Comparison of ENCODE assay signal across 28 cellular contexts in the genomic region with DNA sequence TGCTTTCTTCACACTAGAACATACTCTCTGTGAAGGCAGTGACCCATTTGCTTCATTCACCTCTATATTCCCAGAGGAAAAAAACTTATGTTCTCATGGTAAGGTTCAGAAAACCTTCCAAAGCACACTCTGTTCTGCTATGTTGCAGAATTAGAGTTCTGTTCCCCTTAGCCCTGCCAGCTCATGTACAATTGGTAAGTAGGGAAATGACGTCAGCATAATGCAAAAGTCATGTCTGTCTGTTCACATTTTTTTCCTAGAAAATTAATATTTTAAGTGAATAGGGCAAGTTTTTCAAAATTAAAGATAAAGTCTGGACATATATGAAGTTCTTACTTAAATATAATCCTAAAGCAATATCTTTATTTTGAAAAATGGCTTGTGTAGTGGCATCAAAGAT.
"Had no signal": no experiment of that assay in that cellular context is flagged by ENCODE, and none has a peak within 500 bp of the region (broad histone marks: within the 10 kb centered on the region; RNA-seq: fewer than 3 reads in every experiment).

No MANE protein-coding gene starts in this region.

- H3K4me3 ChIP-seq: colonic mucosa, coronary artery, dorsolateral prefrontal cortex, esophagus muscularis mucosa, esophagus squamous epithelium, gastrocnemius medialis, gastroesophageal sphincter, heart left ventricle, heart right ventricle had no signal

- FAIRE-seq: colon, endometrium, endothelial cell of umbilical vein, frontal cortex had no signal

- H3K9me3 ChIP-seq: colonic mucosa, esophagus muscularis mucosa, esophagus squamous epithelium, gastrocnemius medialis, gastroesophageal sphincter, heart left ventricle had no signal

- H3K27ac ChIP-seq: colonic mucosa, coronary artery, dorsolateral prefrontal cortex, epithelial cell of prostate, esophagus muscularis mucosa, esophagus squamous epithelium, foreskin keratinocyte, gastrocnemius medialis, gastroesophageal sphincter, heart left ventricle, heart right ventricle had no signal

- DNase-seq: colonic mucosa; cortex of kidney; dermis blood vessel endothelial cell; dorsolateral prefrontal cortex; effector CD4-positive, alpha-beta T cell; effector CD8-positive, alpha-beta T cell; effector memory CD4-positive, alpha-beta T cell; effector memory CD8-positive, alpha-beta T cell; endodermal cell; erythroblast; esophagus squamous epithelium; foreskin fibroblast; foreskin keratinocyte; foreskin melanocyte; gastrocnemius medialis; glutamatergic neuron; head of caudate nucleus; heart left ventricle; heart right ventricle had no signal

- ATAC-seq: effector memory CD8-positive, alpha-beta T cell; esophagus mucosa; foreskin keratinocyte; gastrocnemius medialis; gastroesophageal sphincter; heart left ventricle; heart right ventricle had no signal

- H3K27me3 ChIP-seq: colonic mucosa, esophagus muscularis mucosa, esophagus squamous epithelium, foreskin keratinocyte, gastrocnemius medialis, gastroesophageal sphincter, heart left ventricle, heart right ventricle had no signal

- H3K4me1 ChIP-seq: colonic mucosa, esophagus muscularis mucosa, esophagus squamous epithelium, foreskin keratinocyte, gastrocnemius medialis, gastroesophageal sphincter, heart left ventricle, heart right ventricle had no signal

- H3K36me3 ChIP-seq: colonic mucosa, esophagus muscularis mucosa, esophagus squamous epithelium, gastrocnemius medialis, gastroesophageal sphincter, heart left ventricle, heart right ventricle had no signal
